Comparison of ENCODE assay signal across 20 cellular contexts in genomic region chrX:107507093-107507743, GRCh38. TPM values are rescaled to one million over a fixed set of nuclear protein-coding genes. Genes with fewer than 3 reads are reported as not detected.
DNase-seq lines count a peak whose midpoint lies in the region; ATAC-seq lines count a peak whose summit lies in the region.
"Had no signal": no experiment of that assay in that cellular context is flagged by ENCODE, and none has a peak within 500 bp of the region (broad histone marks: within the 10 kb centered on the region; RNA-seq: fewer than 3 reads in every experiment).

No MANE protein-coding gene starts in this region.

- H3K36me3 Mint-ChIP-seq in activated CD4-positive, alpha-beta memory T cell treated with anti-CD3 and anti-CD28 coated beads for 36 hours: no peaks in the 10 kb centered on the region
- H3K36me3 Mint-ChIP-seq in activated CD4-positive, alpha-beta memory T cell treated with anti-CD3 and anti-CD28 coated beads, Interleukin-2, amount 10 ng/mL, durations not matched to agents 7 days and 5 days (ENCODE audit: low read depth): no peaks in the 10 kb centered on the region
- H3K36me3 Mint-ChIP-seq in activated naive CD8-positive, alpha-beta T cell: no peaks in the 10 kb centered on the region
- H3K36me3 Mint-ChIP-seq in stimulated activated memory B cell treated with anti-CD40 and anti-IgM and Interleukin-4, amounts not matched to agents 10 μg/mL and 1 μg/mL and 100 μg/mL, for 72 hours: no peaks in the 10 kb centered on the region

- no peaks in the 10 kb centered on the region for H3K4me1 ChIP-seq in mesodermal cell (ENCODE audit: control insufficient read depth, insufficient read depth, low read length, poor library complexity, severe bottlenecking)
- H3K4me1 ChIP-seq: prostate gland had no signal

- no peak for ATAC-seq in stimulated activated memory B cell treated with anti-CD40 and anti-IgM and Interleukin-4, amounts not matched to agents 10 μg/mL and 1 μg/mL and 100 μg/mL, for 72 hours
- ATAC-seq: heart left ventricle, mucosa of descending colon had no signal

- no peaks in the 10 kb centered on the region for H3K36me3 ChIP-seq in mesodermal cell (ENCODE audit: control insufficient read depth, insufficient read depth, low read length)
- H3K36me3 ChIP-seq: heart left ventricle, prostate gland had no signal

- no peak overlapping the region for H3K27ac Mint-ChIP-seq in activated CD4-positive, alpha-beta memory T cell treated with anti-CD3 and anti-CD28 coated beads for 36 hours
- H3K27ac Mint-ChIP-seq in activated CD4-positive, alpha-beta memory T cell treated with anti-CD3 and anti-CD28 coated beads, Interleukin-2, amount 10 ng/mL, durations not matched to agents 7 days and 5 days: no peak overlapping the region
- H3K27ac Mint-ChIP-seq in activated naive CD8-positive, alpha-beta T cell: no peak overlapping the region
- H3K27ac Mint-ChIP-seq in stimulated activated memory B cell treated with anti-CD40 and anti-IgM and Interleukin-4, amounts not matched to agents 10 μg/mL and 1 μg/mL and 100 μg/mL, for 72 hours: no peak overlapping the region
- H3K27ac Mint-ChIP-seq: CD4-positive, alpha-beta T cell had no signal

- peaks cover 2% of the 10 kb centered on the region for H3K4me1 Mint-ChIP-seq in activated CD4-positive, alpha-beta memory T cell treated with anti-CD3 and anti-CD28 coated beads for 36 hours (ENCODE audit: low read depth)
- H3K4me1 Mint-ChIP-seq in activated CD4-positive, alpha-beta memory T cell treated with anti-CD3 and anti-CD28 coated beads, Interleukin-2, amount 10 ng/mL, durations not matched to agents 7 days and 5 days: no peaks in the 10 kb centered on the region
- H3K4me1 Mint-ChIP-seq in activated naive CD8-positive, alpha-beta T cell (ENCODE audit: low read depth): peaks cover 4% of the 10 kb centered on the region
- no peaks in the 10 kb centered on the region for H3K4me1 Mint-ChIP-seq in stimulated activated memory B cell treated with anti-CD40 and anti-IgM and Interleukin-4, amounts not matched to agents 10 μg/mL and 1 μg/mL and 100 μg/mL, for 72 hours

- no peak for DNase-seq in activated CD4-positive, alpha-beta memory T cell treated with anti-CD3 and anti-CD28 coated beads for 36 hours
- no peak for DNase-seq in activated CD4-positive, alpha-beta memory T cell treated with anti-CD3 and anti-CD28 coated beads, Interleukin-2, amount 10 ng/mL, durations not matched to agents 7 days and 5 days
- DNase-seq in activated CD8-positive, alpha-beta memory T cell treated with anti-CD3 and anti-CD28 coated beads for 24 hours: no peak
- no peak for DNase-seq in HT-29 (ENCODE audit: low spot score)
- DNase-seq in activated CD4-positive, alpha-beta T cell treated with anti-CD3 and anti-CD28 coated beads, Interleukin-2, amount 50 U/mL, for 4 hours: no peak
- DNase-seq: 8988T; activated CD4-positive, alpha-beta T cell treated with anti-CD3 and anti-CD28 coated beads for 48 hours; CD4-positive, alpha-beta T cell; dorsolateral prefrontal cortex; heart left ventricle; Kasumi-1; mucosa of descending colon; NCI-H1436 treated with DMSO at 0.1 percent for 48 hours; SHP77 treated with DMSO at 0.1 percent for 48 hours; T-helper 9 cell had no signal

- peaks cover 10% of the 10 kb centered on the region for H3K9me3 ChIP-seq in mesodermal cell (ENCODE audit: control insufficient read depth, low read length)
- H3K9me3 ChIP-seq: mucosa of descending colon, prostate gland had no signal

- 0 to 5% methylated on average over 3 to 18 of the region's 45 CpGs for WGBS in mesodermal cell (ENCODE audit: insufficient coverage in 2 of 2), 2 experiments

- intact Hi-C loops in activated CD4-positive, alpha-beta memory T cell treated with anti-CD3 and anti-CD28 coated beads for 36 hours (cut with micrococcal nuclease): no loop called here

- CTCF ChIA-PET in activated CD4-positive, alpha-beta memory T cell treated with anti-CD3 and anti-CD28 coated beads for 36 hours (lab: Charles Lee): no interaction called here
- CTCF ChIA-PET in activated CD4-positive, alpha-beta memory T cell treated with anti-CD3 and anti-CD28 coated beads, Interleukin-2, amount 10 ng/mL, durations not matched to agents 7 days and 5 days (lab: Charles Lee): no interaction called here

- peak overlapping the region; percentile 9 for H3K4me3 ChIP-seq in mesodermal cell (ENCODE audit: extremely low read depth, insufficient read depth, low read length, poor library complexity, severe bottlenecking)
- H3K4me3 ChIP-seq: mucosa of descending colon, prostate gland had no signal

- H3K4me3 Mint-ChIP-seq in activated CD4-positive, alpha-beta memory T cell treated with anti-CD3 and anti-CD28 coated beads for 36 hours: peak overlapping the region; percentile 16
- H3K4me3 Mint-ChIP-seq in activated CD4-positive, alpha-beta memory T cell treated with anti-CD3 and anti-CD28 coated beads, Interleukin-2, amount 10 ng/mL, durations not matched to agents 7 days and 5 days: no peak overlapping the region
- peak overlapping the region; percentile 46 for H3K4me3 Mint-ChIP-seq in activated naive CD8-positive, alpha-beta T cell
- peak overlapping the region; percentile 21 for H3K4me3 Mint-ChIP-seq in stimulated activated memory B cell treated with anti-CD40 and anti-IgM and Interleukin-4, amounts not matched to agents 10 μg/mL and 1 μg/mL and 100 μg/mL, for 72 hours

- POLR2A ChIA-PET in activated CD4-positive, alpha-beta memory T cell treated with anti-CD3 and anti-CD28 coated beads for 36 hours (lab: Charles Lee): no interaction called here
- POLR2A ChIA-PET in activated CD4-positive, alpha-beta memory T cell treated with anti-CD3 and anti-CD28 coated beads, Interleukin-2, amount 10 ng/mL, durations not matched to agents 7 days and 5 days (lab: Charles Lee): no interaction called here

- H3K27me3 Mint-ChIP-seq in activated CD4-positive, alpha-beta memory T cell treated with anti-CD3 and anti-CD28 coated beads for 36 hours: peaks cover 23% of the 10 kb centered on the region
- peaks cover 46% of the 10 kb centered on the region for H3K27me3 Mint-ChIP-seq in activated CD4-positive, alpha-beta memory T cell treated with anti-CD3 and anti-CD28 coated beads, Interleukin-2, amount 10 ng/mL, durations not matched to agents 7 days and 5 days
- peaks cover 14% of the 10 kb centered on the region for H3K27me3 Mint-ChIP-seq in activated naive CD8-positive, alpha-beta T cell
- peaks cover 58% of the 10 kb centered on the region for H3K27me3 Mint-ChIP-seq in stimulated activated memory B cell treated with anti-CD40 and anti-IgM and Interleukin-4, amounts not matched to agents 10 μg/mL and 1 μg/mL and 100 μg/mL, for 72 hours

- H3K9me3 Mint-ChIP-seq in activated CD4-positive, alpha-beta memory T cell treated with anti-CD3 and anti-CD28 coated beads for 36 hours: peaks cover 2% of the 10 kb centered on the region
- no peaks in the 10 kb centered on the region for H3K9me3 Mint-ChIP-seq in activated CD4-positive, alpha-beta memory T cell treated with anti-CD3 and anti-CD28 coated beads, Interleukin-2, amount 10 ng/mL, durations not matched to agents 7 days and 5 days
- no peaks in the 10 kb centered on the region for H3K9me3 Mint-ChIP-seq in activated naive CD8-positive, alpha-beta T cell (ENCODE audit: low read depth)
- H3K9me3 Mint-ChIP-seq in stimulated activated memory B cell treated with anti-CD40 and anti-IgM and Interleukin-4, amounts not matched to agents 10 μg/mL and 1 μg/mL and 100 μg/mL, for 72 hours: no peaks in the 10 kb centered on the region
- H3K9me3 Mint-ChIP-seq: CD4-positive, alpha-beta T cell had no signal

- H3K27ac ChIP-seq in mesodermal cell (ENCODE audit: low read depth, low read length, severe bottlenecking): no peak overlapping the region
- H3K27ac ChIP-seq: dorsolateral prefrontal cortex, heart left ventricle, prostate gland had no signal

RNA-seq across cellular contexts. Expression of gene FRMPD3, which starts 57.8 kb away (rescaled TPM):
- not detected for total RNA-seq in activated CD4-positive, alpha-beta memory T cell treated with anti-CD3 and anti-CD28 coated beads for 36 hours
- total RNA-seq in activated CD4-positive, alpha-beta memory T cell treated with anti-CD3 and anti-CD28 coated beads, Interleukin-2, amount 10 ng/mL, durations not matched to agents 7 days and 5 days: not detected
- polyA plus RNA-seq in mesodermal cell (2013, experiment 1 of 2): 0.41 TPM
- polyA plus RNA-seq in mesodermal cell (2013, experiment 2 of 2): 0.35 TPM
- 0.03 TPM in 2 replicates for total RNA-seq in HT-29 (2014; rRNA removed; shearing (Covaris generic))
- total RNA-seq: subcutaneous adipose tissue had no signal
